In the genomic region with DNA sequence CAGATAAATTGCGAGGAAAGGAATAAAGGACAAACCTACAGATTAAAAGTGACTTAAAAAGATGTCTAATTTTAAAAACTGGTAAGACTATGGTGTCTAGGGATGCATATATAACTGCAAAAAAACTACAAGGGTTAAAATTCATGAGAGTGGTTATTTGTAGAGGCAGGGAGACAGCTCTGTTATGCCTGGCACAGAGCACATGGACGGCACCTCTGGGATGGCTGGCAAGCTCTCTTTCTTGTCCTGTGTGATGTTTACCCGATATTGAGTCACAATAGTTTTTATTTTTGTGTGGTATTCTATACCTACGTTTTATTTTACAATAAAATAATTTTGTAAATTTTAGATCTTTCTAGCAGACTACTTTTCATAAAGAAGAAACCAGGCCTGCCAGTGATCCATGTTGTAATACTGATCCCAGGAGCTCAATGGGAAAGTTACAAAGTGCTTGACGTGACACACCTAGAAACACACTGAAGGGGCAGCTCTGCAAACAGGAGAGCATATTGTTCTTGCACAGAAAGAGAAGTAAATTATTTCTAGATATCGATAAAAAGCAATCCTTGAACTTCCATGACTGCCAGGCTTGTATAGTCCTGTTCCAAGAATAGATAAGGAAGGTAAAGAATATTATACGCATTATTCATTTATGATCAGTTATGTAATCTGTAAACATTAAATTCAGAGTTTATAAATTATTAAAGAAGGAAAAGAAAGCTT, we compare ENCODE assay signal across 23 cellular contexts.
DNase-seq lines count a peak whose midpoint lies in the region; ATAC-seq, FAIRE-seq and TF ChIP-seq lines count a peak whose summit lies in the region.
"Had no signal": no experiment of that assay in that cellular context is flagged by ENCODE, and none has a peak within 500 bp of the region (broad histone marks: within the 10 kb centered on the region; RNA-seq: fewer than 3 reads in every experiment).

No MANE protein-coding gene starts in this region.

- peaks cover 1% of the 10 kb centered on the region for H3K4me1 Mint-ChIP-seq in neural progenitor cell
- H3K4me1 Mint-ChIP-seq: H9 had no signal

- intact Hi-C loops in left lung (cut with DNase I) = no loop called here
- intact Hi-C loops in esophagus muscularis mucosa (cut with DNase I) = no loop called here

- H3K4me1 ChIP-seq in left lung (no peaks in the 10 kb centered on the region), small intestine (ENCODE audit: control insufficient read depth in 2 of 2, insufficient read depth in 1 of 2, low read depth in 1 of 2, low read length in 1 of 2) (peaks cover 2% of the 10 kb centered on the region in 2 donors), esophagus muscularis mucosa (no peaks in the 10 kb centered on the region), neural progenitor cell (peaks cover 4% of the 10 kb centered on the region)
- H3K4me1 ChIP-seq: BLaER1, Caco-2 had no signal

- H3K4me3 Mint-ChIP-seq in neural progenitor cell = no peak overlapping the region
- H3K4me3 Mint-ChIP-seq: CD4-positive, alpha-beta T cell; H9; HFFc6 had no signal

- peak; percentile 96 for FAIRE-seq in small intestine (lab: Jason Lieb, UNC)
- FAIRE-seq: GM12878 had no signal

- TF ChIP-seq EP300 in esophagus muscularis mucosa (IDR thresholded peaks at IDR 0.05) = no peak

- H3K27ac ChIP-seq in left lung (no peak overlapping the region), small intestine (ENCODE audit: low read depth in 1 of 2, low read length in 1 of 2) (peak overlapping the region; percentile 83 to 90), esophagus muscularis mucosa (replicated peaks in 1 of 4) (no peak overlapping the region), neural progenitor cell (no peak overlapping the region)
- H3K27ac ChIP-seq: 22Rv1, BLaER1, GM23248 had no signal

- H4K20me1 ChIP-seq in neural progenitor cell (ENCODE audit: low read depth) = no peaks in the 10 kb centered on the region
- H4K20me1 ChIP-seq: BLaER1 had no signal

- peak; percentile 60 for DNase-seq in NCI-H1092 treated with DMSO at 0.1 percent for 48 hours (lab: John Stamatoyannopoulos, UW)
- DNase-seq in NCI-H1092 (lab: John Stamatoyannopoulos, UW) = no peak
- peak; percentile 25 for DNase-seq in HuH-7 (ENCODE audit: low spot score)
- no peak for DNase-seq in left lung
- peak; percentile 95 for DNase-seq in small intestine
- no peak for DNase-seq in esophagus muscularis mucosa (ENCODE audit: extremely low spot score)
- DNase-seq in midbrain (lab: John Stamatoyannopoulos, UW) = no peak
- no peak for DNase-seq in neural progenitor cell (ENCODE audit: low spot score)
- DNase-seq: ACHN; Caco-2; CD4-positive, alpha-beta T cell; DND-41; GM23248; H9; HFFc6; KG1; NCI-H187 treated with DMSO at 0.1 percent for 48 hours; NCI-H2107; NCI-H526 treated with DMSO at 0.1 percent for 48 hours had no signal

- no peak overlapping the region for H3K27ac Mint-ChIP-seq in neural progenitor cell
- H3K27ac Mint-ChIP-seq: CD4-positive, alpha-beta T cell; H9; HFFc6 had no signal

- TF ChIP-seq CTCF in left lung (IDR thresholded peaks at IDR 0.05) (no peak), esophagus muscularis mucosa (IDR thresholded peaks at IDR 0.05) (no peak), neural progenitor cell (IDR thresholded peaks at IDR 0.05) (no peak)

- H3K9me3 Mint-ChIP-seq in neural progenitor cell = no peaks in the 10 kb centered on the region
- H3K9me3 Mint-ChIP-seq: CD4-positive, alpha-beta T cell; H9; HFFc6 had no signal

- H3K9ac ChIP-seq in neural progenitor cell = no peak overlapping the region
- H3K9ac ChIP-seq: BLaER1, GM23248 had no signal

- TF ChIP-seq POLR2A in esophagus muscularis mucosa (IDR thresholded peaks at IDR 0.05; ENCODE audit: low read depth) = no peak

- no peak overlapping the region for H2AFZ ChIP-seq in neural progenitor cell (replicated peaks)
- H2AFZ ChIP-seq: GM23248 had no signal

- peaks cover 2% of the 10 kb centered on the region for H3K27me3 Mint-ChIP-seq in neural progenitor cell (ENCODE audit: insufficient read depth, low read depth)
- H3K27me3 Mint-ChIP-seq: CD4-positive, alpha-beta T cell had no signal

- ATAC-seq in left lung = peak; percentile 57
- ATAC-seq: GM12878, SK-N-SH treated with all-trans-retinoic acid at 6 μM for 48 hours had no signal

- H3K9me3 ChIP-seq in left lung (no peaks in the 10 kb centered on the region), small intestine (ENCODE audit: control insufficient read depth, low read depth) (no peaks in the 10 kb centered on the region), esophagus muscularis mucosa (no peaks in the 10 kb centered on the region), neural progenitor cell (ENCODE audit: low read depth) (no peaks in the 10 kb centered on the region)
- H3K9me3 ChIP-seq: BLaER1, Caco-2 had no signal

- H3K27me3 ChIP-seq in left lung = no peaks in the 10 kb centered on the region
- no peaks in the 10 kb centered on the region for H3K27me3 ChIP-seq in small intestine (ENCODE audit: control insufficient read depth in 2 of 2, insufficient read depth in 2 of 2, low read length in 2 of 2)
- no peaks in the 10 kb centered on the region for H3K27me3 ChIP-seq in esophagus muscularis mucosa
- H3K27me3 ChIP-seq in neural progenitor cell = no peaks in the 10 kb centered on the region
- H3K27me3 ChIP-seq: BLaER1 had no signal

- no peak overlapping the region for H3K4me3 ChIP-seq in left lung
- no peak overlapping the region for H3K4me3 ChIP-seq in small intestine (ENCODE audit: low read depth in 1 of 2, low read length in 2 of 2)
- H3K4me3 ChIP-seq in esophagus muscularis mucosa = no peak overlapping the region
- no peak overlapping the region for H3K4me3 ChIP-seq in neural progenitor cell
- H3K4me3 ChIP-seq: BLaER1, GM12878, GM23248 had no signal

- H3K79me2 ChIP-seq in neural progenitor cell (ENCODE audit: low read depth) = no peaks in the 10 kb centered on the region

- H3K36me3 ChIP-seq in left lung (no peaks in the 10 kb centered on the region), small intestine (ENCODE audit: control insufficient read depth in 2 of 2, insufficient read depth in 2 of 2, low read length in 2 of 2) (no peaks in the 10 kb centered on the region), esophagus muscularis mucosa (no peaks in the 10 kb centered on the region), neural progenitor cell (no peaks in the 10 kb centered on the region)
- H3K36me3 ChIP-seq: BLaER1 had no signal

- no peaks in the 10 kb centered on the region for H3F3A ChIP-seq in neural progenitor cell (ENCODE audit: low read depth)

- no peak overlapping the region for H3K4me2 ChIP-seq in neural progenitor cell
- H3K4me2 ChIP-seq: BLaER1 had no signal

- 19 to 67% (median 44%) methylated on average over 7 of the region's 7 CpGs for WGBS in small intestine, 3 donors
- WGBS in esophagus muscularis mucosa = 89% methylated on average over 7 of the region's 7 CpGs

- H3K36me3 Mint-ChIP-seq in neural progenitor cell = peaks cover 4% of the 10 kb centered on the region

Comparison
In these comparisons a context has a peak if more than half of its experiments do, and no peak if none do; other contexts are left out.
1. DNase-seq: peak in NCI-H1092 treated with DMSO at 0.1 percent for 48 hours (single experiment), HuH-7 (single experiment) and small intestine (single experiment); none in NCI-H1092 (single experiment), left lung (0 of 2), esophagus muscularis mucosa (single experiment), midbrain (single experiment) and neural progenitor cell (single experiment).
2. H3K27ac ChIP-seq: peak in small intestine (2 of 2); none in left lung (0 of 2), esophagus muscularis mucosa (0 of 4) and neural progenitor cell (single experiment).